1 cellular context compared by ENCODE assay signal in the genomic region with DNA sequence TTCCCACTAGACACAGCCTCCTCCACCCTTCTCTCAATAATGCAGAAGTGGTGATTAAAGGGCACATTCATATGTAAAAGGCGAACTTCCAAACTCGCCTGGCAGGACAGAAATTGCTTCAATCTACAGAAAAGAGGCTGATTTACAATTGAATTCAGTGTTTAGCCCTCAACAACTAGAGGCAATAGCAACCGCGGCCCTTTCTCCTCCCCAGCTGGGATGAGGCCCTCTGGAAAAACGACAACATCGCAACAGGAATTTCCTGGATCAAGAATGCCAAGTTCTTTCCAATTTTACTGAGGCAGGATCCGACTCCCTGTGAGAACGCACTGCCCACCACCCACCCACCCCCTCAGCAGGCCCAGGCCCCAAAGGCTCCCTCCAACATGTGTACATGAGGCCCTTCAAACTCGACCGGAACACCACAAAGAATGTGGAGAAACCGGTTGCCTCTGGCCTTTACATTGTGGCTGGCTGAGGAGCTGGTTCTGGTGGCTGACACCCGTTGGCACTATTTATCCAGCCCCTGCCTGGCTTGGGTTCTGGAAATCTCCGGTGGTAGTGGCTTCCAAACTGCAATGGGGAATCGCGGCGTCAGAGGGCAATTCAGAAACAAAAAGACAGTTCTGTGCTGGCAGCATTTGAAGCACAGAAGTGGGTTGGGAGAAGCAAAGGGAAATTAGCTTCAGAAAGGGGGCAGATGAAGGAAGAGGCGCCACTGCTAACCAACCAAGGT.
TF ChIP-seq lines count a peak whose summit lies in the region.

No MANE protein-coding gene starts in this region.

TF ChIP-seq in HepG2, 621 proteins besides CTCF, POLR2A, EP300 and RAD21 (continued from another document and continues in another):
- TF ChIP-seq, protein P1, sequence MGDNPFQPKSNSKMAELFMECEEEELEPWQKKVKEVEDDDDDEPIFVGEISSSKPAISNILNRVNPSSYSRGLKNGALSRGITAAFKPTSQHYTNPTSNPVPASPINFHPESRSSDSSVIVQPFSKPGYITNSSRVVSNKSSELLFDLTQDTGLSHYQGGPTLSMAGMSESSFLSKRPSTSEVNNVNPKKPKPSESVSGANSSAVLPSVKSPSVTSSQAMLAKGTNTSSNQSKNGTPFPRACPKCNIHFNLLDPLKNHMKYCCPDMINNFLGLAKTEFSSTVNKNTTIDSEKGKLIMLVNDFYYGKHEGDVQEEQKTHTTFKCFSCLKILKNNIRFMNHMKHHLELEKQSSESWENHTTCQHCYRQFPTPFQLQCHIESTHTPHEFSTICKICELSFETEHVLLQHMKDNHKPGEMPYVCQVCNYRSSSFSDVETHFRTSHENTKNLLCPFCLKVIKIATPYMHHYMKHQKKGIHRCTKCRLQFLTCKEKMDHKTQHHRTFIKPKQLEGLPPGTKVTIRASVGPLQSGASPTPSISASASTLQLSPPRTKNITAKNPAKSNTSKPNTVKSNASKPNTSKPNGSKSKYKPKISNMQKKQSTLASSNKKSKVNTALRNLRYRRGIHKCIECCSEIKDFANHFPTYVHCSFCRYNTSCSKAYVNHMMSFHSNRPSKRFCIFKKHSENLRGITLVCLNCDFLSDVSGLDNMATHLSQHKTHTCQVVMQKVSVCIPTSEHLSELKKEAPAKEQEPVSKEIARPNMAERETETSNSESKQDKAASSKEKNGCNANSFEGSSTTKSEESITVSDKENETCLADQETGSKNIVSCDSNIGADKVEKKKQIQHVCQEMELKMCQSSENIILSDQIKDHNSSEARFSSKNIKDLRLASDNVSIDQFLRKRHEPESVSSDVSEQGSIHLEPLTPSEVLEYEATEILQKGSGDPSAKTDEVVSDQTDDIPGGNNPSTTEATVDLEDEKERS (CRISPR knock-in tag; IDR thresholded peaks at IDR 0.05): 0 out of 2 replicates have a peak, but pooled peaks have one; percentile 24
- peak; percentile 18 for TF ChIP-seq SRSF1 (optimal IDR thresholded peaks at IDR 0.05; ENCODE audit: low read depth, low read length)
- TF ChIP-seq HOXA3 (CRISPR knock-in tag; IDR thresholded peaks at IDR 0.05): peak; percentile 10; the same call in 1 of the 2 replicates
- 0 out of 2 replicates have a peak, but pooled peaks have one; percentile 17 for TF ChIP-seq TAF1 (CRISPR knock-in tag; IDR thresholded peaks at IDR 0.05)
- TF ChIP-seq FOXK1 (CRISPR knock-in tag; IDR thresholded peaks at IDR 0.05; ENCODE audit: borderline replicate concordance, low read depth): no peak
- 0 out of 2 replicates have a peak, but pooled peaks have one; percentile 8 for TF ChIP-seq ONECUT2 (CRISPR knock-in tag; IDR thresholded peaks at IDR 0.05)
- TF ChIP-seq RARA (CRISPR knock-in tag; IDR thresholded peaks at IDR 0.05): no peak
- TF ChIP-seq ZFP90 (CRISPR knock-in tag; IDR thresholded peaks at IDR 0.05; ENCODE audit: borderline replicate concordance): 0 out of 2 replicates have a peak, but pooled peaks have one; percentile 10
- TF ChIP-seq SPEN (CRISPR knock-in tag; IDR thresholded peaks at IDR 0.05; ENCODE audit: low read depth): peak; percentile 34; the same call in 1 of the 2 replicates
- TF ChIP-seq, protein P2, sequence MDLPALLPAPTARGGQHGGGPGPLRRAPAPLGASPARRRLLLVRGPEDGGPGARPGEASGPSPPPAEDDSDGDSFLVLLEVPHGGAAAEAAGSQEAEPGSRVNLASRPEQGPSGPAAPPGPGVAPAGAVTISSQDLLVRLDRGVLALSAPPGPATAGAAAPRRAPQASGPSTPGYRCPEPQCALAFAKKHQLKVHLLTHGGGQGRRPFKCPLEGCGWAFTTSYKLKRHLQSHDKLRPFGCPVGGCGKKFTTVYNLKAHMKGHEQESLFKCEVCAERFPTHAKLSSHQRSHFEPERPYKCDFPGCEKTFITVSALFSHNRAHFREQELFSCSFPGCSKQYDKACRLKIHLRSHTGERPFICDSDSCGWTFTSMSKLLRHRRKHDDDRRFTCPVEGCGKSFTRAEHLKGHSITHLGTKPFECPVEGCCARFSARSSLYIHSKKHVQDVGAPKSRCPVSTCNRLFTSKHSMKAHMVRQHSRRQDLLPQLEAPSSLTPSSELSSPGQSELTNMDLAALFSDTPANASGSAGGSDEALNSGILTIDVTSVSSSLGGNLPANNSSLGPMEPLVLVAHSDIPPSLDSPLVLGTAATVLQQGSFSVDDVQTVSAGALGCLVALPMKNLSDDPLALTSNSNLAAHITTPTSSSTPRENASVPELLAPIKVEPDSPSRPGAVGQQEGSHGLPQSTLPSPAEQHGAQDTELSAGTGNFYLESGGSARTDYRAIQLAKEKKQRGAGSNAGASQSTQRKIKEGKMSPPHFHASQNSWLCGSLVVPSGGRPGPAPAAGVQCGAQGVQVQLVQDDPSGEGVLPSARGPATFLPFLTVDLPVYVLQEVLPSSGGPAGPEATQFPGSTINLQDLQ (CRISPR knock-in tag; IDR thresholded peaks at IDR 0.05): 0 out of 2 replicates have a peak, but pooled peaks have one; percentile 45
- TF ChIP-seq, protein P3, sequence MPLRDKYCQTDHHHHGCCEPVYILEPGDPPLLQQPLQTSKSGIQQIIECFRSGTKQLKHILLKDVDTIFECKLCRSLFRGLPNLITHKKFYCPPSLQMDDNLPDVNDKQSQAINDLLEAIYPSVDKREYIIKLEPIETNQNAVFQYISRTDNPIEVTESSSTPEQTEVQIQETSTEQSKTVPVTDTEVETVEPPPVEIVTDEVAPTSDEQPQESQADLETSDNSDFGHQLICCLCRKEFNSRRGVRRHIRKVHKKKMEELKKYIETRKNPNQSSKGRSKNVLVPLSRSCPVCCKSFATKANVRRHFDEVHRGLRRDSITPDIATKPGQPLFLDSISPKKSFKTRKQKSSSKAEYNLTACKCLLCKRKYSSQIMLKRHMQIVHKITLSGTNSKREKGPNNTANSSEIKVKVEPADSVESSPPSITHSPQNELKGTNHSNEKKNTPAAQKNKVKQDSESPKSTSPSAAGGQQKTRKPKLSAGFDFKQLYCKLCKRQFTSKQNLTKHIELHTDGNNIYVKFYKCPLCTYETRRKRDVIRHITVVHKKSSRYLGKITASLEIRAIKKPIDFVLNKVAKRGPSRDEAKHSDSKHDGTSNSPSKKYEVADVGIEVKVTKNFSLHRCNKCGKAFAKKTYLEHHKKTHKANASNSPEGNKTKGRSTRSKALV (CRISPR knock-in tag; IDR thresholded peaks at IDR 0.05): peak; percentile 46
- no peak for TF ChIP-seq MTF2 (CRISPR knock-in tag; IDR thresholded peaks at IDR 0.05; ENCODE audit: borderline replicate concordance)
- TF ChIP-seq ZNF550 (CRISPR knock-in tag; IDR thresholded peaks at IDR 0.05; ENCODE audit: borderline replicate concordance): 0 out of 2 replicates have a peak, but pooled peaks have one; percentile 1
- TF ChIP-seq, protein P4, sequence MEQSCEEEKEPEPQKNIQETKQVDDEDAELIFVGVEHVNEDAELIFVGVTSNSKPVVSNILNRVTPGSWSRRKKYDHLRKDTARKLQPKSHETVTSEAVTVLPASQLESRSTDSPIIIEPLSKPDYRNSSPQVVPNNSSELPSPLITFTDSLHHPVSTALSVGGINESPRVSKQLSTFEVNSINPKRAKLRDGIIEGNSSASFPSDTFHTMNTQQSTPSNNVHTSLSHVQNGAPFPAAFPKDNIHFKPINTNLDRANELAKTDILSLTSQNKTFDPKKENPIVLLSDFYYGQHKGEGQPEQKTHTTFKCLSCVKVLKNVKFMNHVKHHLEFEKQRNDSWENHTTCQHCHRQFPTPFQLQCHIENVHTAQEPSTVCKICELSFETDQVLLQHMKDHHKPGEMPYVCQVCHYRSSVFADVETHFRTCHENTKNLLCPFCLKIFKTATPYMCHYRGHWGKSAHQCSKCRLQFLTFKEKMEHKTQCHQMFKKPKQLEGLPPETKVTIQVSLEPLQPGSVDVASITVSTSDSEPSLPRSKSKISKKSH (CRISPR knock-in tag; IDR thresholded peaks at IDR 0.05; ENCODE audit: borderline replicate concordance): no peak
- TF ChIP-seq ZNF670 (CRISPR knock-in tag; IDR thresholded peaks at IDR 0.05; ENCODE audit: borderline replicate concordance): 0 out of 2 replicates have a peak, but pooled peaks have one; percentile 42
- TF ChIP-seq, protein P5, sequence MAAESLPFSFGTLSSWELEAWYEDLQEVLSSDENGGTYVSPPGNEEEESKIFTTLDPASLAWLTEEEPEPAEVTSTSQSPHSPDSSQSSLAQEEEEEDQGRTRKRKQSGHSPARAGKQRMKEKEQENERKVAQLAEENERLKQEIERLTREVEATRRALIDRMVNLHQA (CRISPR knock-in tag; IDR thresholded peaks at IDR 0.05): no peak
- TF ChIP-seq ZNF678 (CRISPR knock-in tag; IDR thresholded peaks at IDR 0.05): peak; percentile 27; the same call in 1 of the 2 replicates
- TF ChIP-seq, protein P6, sequence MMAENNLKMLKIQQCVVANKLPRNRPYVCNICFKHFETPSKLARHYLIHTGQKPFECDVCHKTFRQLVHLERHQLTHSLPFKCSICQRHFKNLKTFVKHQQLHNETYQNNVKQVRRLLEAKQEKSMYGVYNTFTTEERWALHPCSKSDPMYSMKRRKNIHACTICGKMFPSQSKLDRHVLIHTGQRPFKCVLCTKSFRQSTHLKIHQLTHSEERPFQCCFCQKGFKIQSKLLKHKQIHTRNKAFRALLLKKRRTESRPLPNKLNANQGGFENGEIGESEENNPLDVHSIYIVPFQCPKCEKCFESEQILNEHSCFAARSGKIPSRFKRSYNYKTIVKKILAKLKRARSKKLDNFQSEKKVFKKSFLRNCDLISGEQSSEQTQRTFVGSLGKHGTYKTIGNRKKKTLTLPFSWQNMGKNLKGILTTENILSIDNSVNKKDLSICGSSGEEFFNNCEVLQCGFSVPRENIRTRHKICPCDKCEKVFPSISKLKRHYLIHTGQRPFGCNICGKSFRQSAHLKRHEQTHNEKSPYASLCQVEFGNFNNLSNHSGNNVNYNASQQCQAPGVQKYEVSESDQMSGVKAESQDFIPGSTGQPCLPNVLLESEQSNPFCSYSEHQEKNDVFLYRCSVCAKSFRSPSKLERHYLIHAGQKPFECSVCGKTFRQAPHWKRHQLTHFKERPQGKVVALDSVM (CRISPR knock-in tag; IDR thresholded peaks at IDR 0.05): no peak
- 0 out of 2 replicates have a peak, but pooled peaks have one; percentile 35 for TF ChIP-seq MEIS1 (CRISPR knock-in tag; IDR thresholded peaks at IDR 0.05; ENCODE audit: borderline replicate concordance)
- TF ChIP-seq ZNF337 (CRISPR knock-in tag; IDR thresholded peaks at IDR 0.05; ENCODE audit: borderline replicate concordance, low read depth): 0 out of 2 replicates have a peak, but pooled peaks have one; percentile 36
- TF ChIP-seq ASH2L (IDR thresholded peaks at IDR 0.05; ENCODE audit: insufficient read length, low read depth, low read length): peak; percentile 7
- 0 out of 2 replicates have a peak, but pooled peaks have one; percentile 12 for TF ChIP-seq ZSCAN25 (CRISPR knock-in tag; IDR thresholded peaks at IDR 0.05)
- TF ChIP-seq PHF21A (CRISPR knock-in tag; IDR thresholded peaks at IDR 0.05): 0 out of 2 replicates have a peak, but pooled peaks have one; percentile 22
- peak; percentile 81 for TF ChIP-seq U2AF1 (optimal IDR thresholded peaks at IDR 0.05; ENCODE audit: low read depth, low read length)
- peak; percentile 5; the same call in 1 of the 2 replicates for TF ChIP-seq SIN3A (IDR thresholded peaks at IDR 0.05; ENCODE audit: borderline replicate concordance, low read depth, low read length)
- no peak for TF ChIP-seq ZNF432 (CRISPR knock-in tag; IDR thresholded peaks at IDR 0.05; ENCODE audit: borderline replicate concordance)
- 0 out of 2 replicates have a peak, but pooled peaks have one; percentile 53 for TF ChIP-seq ZNF274 (CRISPR knock-in tag; IDR thresholded peaks at IDR 0.05)
- TF ChIP-seq HOXD1 (CRISPR knock-in tag; IDR thresholded peaks at IDR 0.05): 0 out of 2 replicates have a peak, but pooled peaks have one; percentile 33
- no peak for TF ChIP-seq ZNF660 (CRISPR knock-in tag; IDR thresholded peaks at IDR 0.05; ENCODE audit: borderline replicate concordance, low read depth)
- TF ChIP-seq PRMT3 (CRISPR knock-in tag; IDR thresholded peaks at IDR 0.05; ENCODE audit: borderline replicate concordance, low read depth): peak; percentile 62; the same call in 1 of the 2 replicates
- TF ChIP-seq, protein P7, sequence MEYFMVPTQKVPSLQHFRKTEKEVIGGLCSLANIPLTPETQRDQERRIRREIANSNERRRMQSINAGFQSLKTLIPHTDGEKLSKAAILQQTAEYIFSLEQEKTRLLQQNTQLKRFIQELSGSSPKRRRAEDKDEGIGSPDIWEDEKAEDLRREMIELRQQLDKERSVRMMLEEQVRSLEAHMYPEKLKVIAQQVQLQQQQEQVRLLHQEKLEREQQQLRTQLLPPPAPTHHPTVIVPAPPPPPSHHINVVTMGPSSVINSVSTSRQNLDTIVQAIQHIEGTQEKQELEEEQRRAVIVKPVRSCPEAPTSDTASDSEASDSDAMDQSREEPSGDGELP (IDR thresholded peaks at IDR 0.05; ENCODE audit: borderline replicate concordance, low read depth): peak; percentile 51; the same call in 1 of the 2 replicates
- TF ChIP-seq NRL (CRISPR knock-in tag; IDR thresholded peaks at IDR 0.05; ENCODE audit: borderline replicate concordance): 0 out of 2 replicates have a peak, but pooled peaks have one; percentile 11
- TF ChIP-seq, protein P8, sequence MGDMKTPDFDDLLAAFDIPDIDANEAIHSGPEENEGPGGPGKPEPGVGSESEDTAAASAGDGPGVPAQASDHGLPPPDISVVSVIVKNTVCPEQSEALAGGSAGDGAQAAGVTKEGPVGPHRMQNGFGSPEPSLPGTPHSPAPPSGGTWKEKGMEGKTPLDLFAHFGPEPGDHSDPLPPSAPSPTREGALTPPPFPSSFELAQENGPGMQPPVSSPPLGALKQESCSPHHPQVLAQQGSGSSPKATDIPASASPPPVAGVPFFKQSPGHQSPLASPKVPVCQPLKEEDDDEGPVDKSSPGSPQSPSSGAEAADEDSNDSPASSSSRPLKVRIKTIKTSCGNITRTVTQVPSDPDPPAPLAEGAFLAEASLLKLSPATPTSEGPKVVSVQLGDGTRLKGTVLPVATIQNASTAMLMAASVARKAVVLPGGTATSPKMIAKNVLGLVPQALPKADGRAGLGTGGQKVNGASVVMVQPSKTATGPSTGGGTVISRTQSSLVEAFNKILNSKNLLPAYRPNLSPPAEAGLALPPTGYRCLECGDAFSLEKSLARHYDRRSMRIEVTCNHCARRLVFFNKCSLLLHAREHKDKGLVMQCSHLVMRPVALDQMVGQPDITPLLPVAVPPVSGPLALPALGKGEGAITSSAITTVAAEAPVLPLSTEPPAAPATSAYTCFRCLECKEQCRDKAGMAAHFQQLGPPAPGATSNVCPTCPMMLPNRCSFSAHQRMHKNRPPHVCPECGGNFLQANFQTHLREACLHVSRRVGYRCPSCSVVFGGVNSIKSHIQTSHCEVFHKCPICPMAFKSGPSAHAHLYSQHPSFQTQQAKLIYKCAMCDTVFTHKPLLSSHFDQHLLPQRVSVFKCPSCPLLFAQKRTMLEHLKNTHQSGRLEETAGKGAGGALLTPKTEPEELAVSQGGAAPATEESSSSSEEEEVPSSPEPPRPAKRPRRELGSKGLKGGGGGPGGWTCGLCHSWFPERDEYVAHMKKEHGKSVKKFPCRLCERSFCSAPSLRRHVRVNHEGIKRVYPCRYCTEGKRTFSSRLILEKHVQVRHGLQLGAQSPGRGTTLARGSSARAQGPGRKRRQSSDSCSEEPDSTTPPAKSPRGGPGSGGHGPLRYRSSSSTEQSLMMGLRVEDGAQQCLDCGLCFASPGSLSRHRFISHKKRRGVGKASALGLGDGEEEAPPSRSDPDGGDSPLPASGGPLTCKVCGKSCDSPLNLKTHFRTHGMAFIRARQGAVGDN (CRISPR knock-in tag; IDR thresholded peaks at IDR 0.05): peak; percentile 51; the same call in 1 of the 2 replicates
- TF ChIP-seq MTF1 (CRISPR knock-in tag; IDR thresholded peaks at IDR 0.05): 0 out of 2 replicates have a peak, but pooled peaks have one; percentile 45
- peak; percentile 6; the same call in 1 of the 2 replicates for TF ChIP-seq HNF4A (CRISPR knock-in tag; IDR thresholded peaks at IDR 0.05)
- peak; percentile 55; the same call in 1 of the 2 replicates for TF ChIP-seq ZNF253 (CRISPR knock-in tag; IDR thresholded peaks at IDR 0.05; ENCODE audit: borderline replicate concordance)
- TF ChIP-seq ZNF772 (CRISPR knock-in tag; IDR thresholded peaks at IDR 0.05): no peak
- TF ChIP-seq NCOA1 (CRISPR knock-in tag; IDR thresholded peaks at IDR 0.05): no peak
- 0 out of 2 replicates have a peak, but pooled peaks have one; percentile 1 for TF ChIP-seq ZNF124 (CRISPR knock-in tag; IDR thresholded peaks at IDR 0.05)
- peak; percentile 18 for TF ChIP-seq TEAD3 (CRISPR knock-in tag; optimal IDR thresholded peaks at IDR 0.05; ENCODE audit: borderline replicate concordance)
